In the genomic region with DNA sequence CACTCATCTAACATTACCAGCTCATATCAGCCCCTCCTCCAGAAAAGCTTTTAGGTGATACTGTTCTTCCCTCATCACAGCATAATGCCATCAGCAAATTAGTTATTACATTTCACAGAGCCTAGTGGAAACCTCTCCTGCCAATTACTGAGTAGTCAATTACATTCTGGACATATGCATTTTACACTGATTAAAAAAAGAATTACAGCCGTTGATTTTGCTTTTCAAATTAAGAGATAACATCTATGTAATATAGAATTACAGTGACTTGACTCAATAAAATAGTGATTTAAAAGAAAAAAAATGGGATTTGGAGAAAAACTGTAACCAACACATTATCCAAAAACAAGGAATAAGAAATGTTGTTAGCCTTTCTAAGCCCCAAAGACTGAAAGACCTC, we compare ENCODE assay signal across 28 cellular contexts.
"Had no signal": no experiment of that assay in that cellular context is flagged by ENCODE, and none has a peak within 500 bp of the region (broad histone marks: within the 10 kb centered on the region; RNA-seq: fewer than 3 reads in every experiment).

No MANE protein-coding gene starts in this region.

- ATAC-seq: effector memory CD8-positive, alpha-beta T cell; esophagus mucosa; foreskin keratinocyte; gastrocnemius medialis; gastroesophageal sphincter; heart left ventricle; heart right ventricle had no signal

- H3K4me2 ChIP-seq: hepatocyte had no signal

- H3K36me3 ChIP-seq: colonic mucosa, esophagus muscularis mucosa, esophagus squamous epithelium, gastrocnemius medialis, gastroesophageal sphincter, heart left ventricle, heart right ventricle had no signal

- H3K9me3 ChIP-seq: colonic mucosa, gastrocnemius medialis had no signal

- FAIRE-seq: endometrium, endothelial cell of umbilical vein, frontal cortex had no signal

- H3K27ac ChIP-seq: colonic mucosa, coronary artery, dorsolateral prefrontal cortex, epithelial cell of prostate, esophagus muscularis mucosa, esophagus squamous epithelium, foreskin keratinocyte, gastrocnemius medialis, gastroesophageal sphincter, heart left ventricle, heart right ventricle, hepatocyte had no signal

- H3K4me1 ChIP-seq: colonic mucosa, esophagus muscularis mucosa, esophagus squamous epithelium, foreskin keratinocyte, gastrocnemius medialis, gastroesophageal sphincter, heart left ventricle, heart right ventricle had no signal

- H3K4me3 ChIP-seq: colonic mucosa, coronary artery, dorsolateral prefrontal cortex, esophagus muscularis mucosa, esophagus squamous epithelium, gastrocnemius medialis, gastroesophageal sphincter, heart left ventricle, heart right ventricle, hepatocyte had no signal

- DNase-seq: colonic mucosa; cortex of kidney; dermis blood vessel endothelial cell; dorsolateral prefrontal cortex; effector CD4-positive, alpha-beta T cell; effector CD8-positive, alpha-beta T cell; effector memory CD4-positive, alpha-beta T cell; effector memory CD8-positive, alpha-beta T cell; endodermal cell; erythroblast; esophagus squamous epithelium; foreskin fibroblast; foreskin keratinocyte; foreskin melanocyte; gastrocnemius medialis; glutamatergic neuron; head of caudate nucleus; heart left ventricle; heart right ventricle had no signal
